5 cellular contexts compared by ENCODE assay signal in the genomic region with DNA sequence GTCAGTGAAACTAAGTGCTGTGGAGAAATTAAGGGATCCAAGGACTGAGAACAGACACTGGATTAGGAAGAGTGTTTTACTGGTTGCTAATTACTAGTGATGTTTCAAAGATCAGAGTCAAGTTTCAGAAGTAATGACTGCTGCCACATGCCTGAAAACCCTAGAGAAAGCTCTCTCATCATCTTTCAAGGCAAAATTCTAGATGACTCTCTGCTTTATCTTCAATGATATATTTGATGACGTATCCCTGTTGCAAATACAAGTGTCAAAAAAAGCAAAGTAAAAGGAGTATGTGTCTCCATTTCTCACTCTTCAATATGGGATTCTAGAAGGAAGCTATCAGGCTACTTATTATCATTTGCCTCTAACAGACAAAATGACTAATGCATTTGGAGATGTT. TPM values are rescaled to one million over a fixed set of nuclear protein-coding genes. Genes with fewer than 3 reads are reported as not detected.
"Had no signal": no experiment of that assay in that cellular context is flagged by ENCODE, and none has a peak within 500 bp of the region (broad histone marks: within the 10 kb centered on the region; RNA-seq: fewer than 3 reads in every experiment).

No MANE protein-coding gene starts in this region.

- H3K4me3 ChIP-seq: GM23248 had no signal

- DNase-seq: GM23248, H9, HCEC 1CT had no signal

- H3K27ac ChIP-seq: GM23248 had no signal

- H2AFZ ChIP-seq: GM23248 had no signal

- H3K9ac ChIP-seq: GM23248 had no signal

RNA-seq across cellular contexts. Expression of gene HMGCLL1, which starts 38.0 kb away (rescaled TPM):
- total RNA-seq: GM23248, HT-29 had no signal
- polyA plus RNA-seq: GM23248, IgD-negative memory B cell had no signal
